ENCODE assay signal across 1 cellular context in the genomic region with DNA sequence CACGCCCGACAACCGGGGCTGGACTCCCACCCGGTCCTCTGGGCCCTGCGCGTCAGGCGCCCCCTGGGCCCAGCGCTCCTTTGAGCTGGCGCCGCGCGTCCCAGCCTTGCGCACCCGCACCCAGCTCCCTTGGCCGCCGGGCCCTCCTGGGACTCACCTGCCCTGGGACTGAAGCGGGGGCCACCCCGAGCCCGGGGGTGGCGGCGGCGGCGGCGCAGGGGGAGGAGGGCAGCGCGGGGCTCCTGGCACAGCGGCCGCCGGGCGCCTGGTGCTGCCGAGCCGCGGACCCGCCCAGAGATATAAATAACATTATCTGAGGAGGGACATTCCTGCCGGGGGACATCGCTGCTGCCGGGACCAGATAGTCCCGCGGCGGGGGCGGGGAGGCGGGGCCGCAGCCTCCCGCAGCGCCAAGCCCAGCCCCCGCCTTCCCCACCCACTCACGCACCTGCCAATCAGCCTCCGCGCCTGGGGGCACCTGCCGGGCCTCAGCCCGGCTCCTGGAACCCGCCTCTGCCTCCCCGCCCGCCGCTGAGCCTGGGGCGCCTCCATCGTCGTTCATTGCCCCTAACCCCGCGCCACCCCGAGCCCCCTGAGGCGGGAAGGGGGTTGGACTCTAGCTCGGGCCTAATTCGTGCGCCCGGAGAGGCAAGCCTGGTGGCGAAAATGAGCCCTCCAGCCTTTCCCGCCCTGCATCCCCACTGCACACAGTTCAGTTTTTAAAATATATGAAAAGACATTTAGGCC.
TF ChIP-seq lines count a peak whose summit lies in the region.

A gene (minus strand): TSS at position 273 of the 747 bp plus-strand sequence. CDS start 56,813 bp downstream, outside the sequence.

TF ChIP-seq in SK-N-SH, 30 proteins besides CTCF, POLR2A, EP300 and RAD21 (continued from another document):
- TF ChIP-seq, protein P1, sequence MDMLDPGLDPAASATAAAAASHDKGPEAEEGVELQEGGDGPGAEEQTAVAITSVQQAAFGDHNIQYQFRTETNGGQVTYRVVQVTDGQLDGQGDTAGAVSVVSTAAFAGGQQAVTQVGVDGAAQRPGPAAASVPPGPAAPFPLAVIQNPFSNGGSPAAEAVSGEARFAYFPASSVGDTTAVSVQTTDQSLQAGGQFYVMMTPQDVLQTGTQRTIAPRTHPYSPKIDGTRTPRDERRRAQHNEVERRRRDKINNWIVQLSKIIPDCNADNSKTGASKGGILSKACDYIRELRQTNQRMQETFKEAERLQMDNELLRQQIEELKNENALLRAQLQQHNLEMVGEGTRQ (IDR thresholded peaks at IDR 0.05; ENCODE audit: borderline replicate concordance, low read depth, low read length), result no peak
